In the genomic region with DNA sequence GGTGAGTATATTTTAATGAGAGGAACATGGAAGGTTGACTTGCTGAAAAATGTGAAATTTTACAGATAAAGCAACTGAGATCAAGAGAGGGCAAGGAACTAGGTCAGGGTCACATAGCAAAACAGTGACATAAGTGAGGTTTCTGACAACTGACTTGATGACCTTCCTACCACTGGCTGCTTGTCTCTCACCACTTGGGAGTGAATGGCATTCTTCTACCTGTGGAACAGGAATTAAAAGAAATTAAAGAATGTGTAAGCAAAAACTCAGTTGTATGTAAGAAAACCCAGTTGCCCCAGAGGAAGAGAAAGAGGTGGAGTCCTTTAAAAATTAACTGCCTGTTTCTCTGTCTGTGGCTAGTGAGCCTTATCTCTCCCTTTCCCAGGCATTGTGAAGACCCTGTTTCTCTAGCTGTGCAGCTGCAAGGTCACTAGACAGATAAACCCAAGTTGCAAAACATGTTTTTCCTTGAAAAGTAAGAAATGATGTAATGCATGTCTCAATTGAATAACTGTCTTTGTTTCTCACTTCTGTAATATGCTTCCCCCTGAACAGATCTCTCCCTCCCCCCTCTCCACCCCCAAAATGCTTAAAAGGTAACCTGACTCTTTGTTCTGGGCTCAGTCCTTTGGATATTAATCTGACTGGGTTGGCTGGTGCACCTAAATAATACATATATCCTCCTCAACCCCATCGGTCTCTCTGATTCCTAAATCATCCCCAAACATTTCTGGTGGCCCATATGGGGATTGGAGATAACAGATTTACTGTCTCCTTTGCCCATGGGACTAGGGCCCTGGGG, we compare ENCODE assay signal across 1 cellular context.
TF ChIP-seq lines count a peak whose summit lies in the region.

No MANE protein-coding gene starts in this region.

TF ChIP-seq in K562, 482 proteins besides CTCF, POLR2A, EP300 and RAD21 (continued from another document and continues in another):
- TF ChIP-seq, protein P1, sequence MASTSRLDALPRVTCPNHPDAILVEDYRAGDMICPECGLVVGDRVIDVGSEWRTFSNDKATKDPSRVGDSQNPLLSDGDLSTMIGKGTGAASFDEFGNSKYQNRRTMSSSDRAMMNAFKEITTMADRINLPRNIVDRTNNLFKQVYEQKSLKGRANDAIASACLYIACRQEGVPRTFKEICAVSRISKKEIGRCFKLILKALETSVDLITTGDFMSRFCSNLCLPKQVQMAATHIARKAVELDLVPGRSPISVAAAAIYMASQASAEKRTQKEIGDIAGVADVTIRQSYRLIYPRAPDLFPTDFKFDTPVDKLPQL (IDR thresholded peaks at IDR 0.05; ENCODE audit: extremely low read depth, insufficient read length): no peak
- TF ChIP-seq HDAC3 (IDR thresholded peaks at IDR 0.05; ENCODE audit: borderline replicate concordance, partially characterized antibody) (peak; percentile 98), NFIC (IDR thresholded peaks at IDR 0.05) (peak; percentile 82), MYNN (IDR thresholded peaks at IDR 0.05) (no peak), MYNN (CRISPR knock-in tag; IDR thresholded peaks at IDR 0.05) (no peak), ZNF174 (CRISPR knock-in tag; IDR thresholded peaks at IDR 0.05) (no peak), ZNF589 (CRISPR knock-in tag; IDR thresholded peaks at IDR 0.05; ENCODE audit: low read depth) (peak; percentile 60; the same call in 1 of the 2 replicates), SP1 (CRISPR knock-in tag; IDR thresholded peaks at IDR 0.05) (no peak; the same call in 1 of the 2 replicates), MEIS2 (IDR thresholded peaks at IDR 0.05; ENCODE audit: partially characterized antibody) (peak; percentile 80), NFRKB (IDR thresholded peaks at IDR 0.05; ENCODE audit: low read depth) (peak; percentile 42), TARDBP (IDR thresholded peaks at IDR 0.05) (no peak), NONO (IDR thresholded peaks at IDR 0.05; ENCODE audit: low read depth in 2 of 2, low read length in 1 of 2) (no peak), ZBTB17 (CRISPR knock-in tag; IDR thresholded peaks at IDR 0.05) (no peak), ATF7 (IDR thresholded peaks at IDR 0.05) (peak; percentile 99), MTA3 (IDR thresholded peaks at IDR 0.05; ENCODE audit: borderline replicate concordance) (no peak; the same call in none of the 2 replicates), CREBBP (IDR thresholded peaks at IDR 0.05; ENCODE audit: low read depth, low read length) (no peak), HNRNPH1 (optimal IDR thresholded peaks at IDR 0.05; ENCODE audit: low read depth, low read length) (no peak), HEY1 (CRISPR knock-in tag; IDR thresholded peaks at IDR 0.05; ENCODE audit: borderline replicate concordance) (no peak), ZNF253 (CRISPR knock-in tag; conservative IDR thresholded peaks at IDR 0.05) (no peak), JUND (IDR thresholded peaks at IDR 0.05; ENCODE audit: borderline replicate concordance, low read depth, low read length) (peak; percentile 63; the same call in 1 of the 2 replicates), JUND (tag; IDR thresholded peaks at IDR 0.05; ENCODE audit: borderline replicate concordance, low read depth, low read length) (peak; percentile 84; the same call in 1 of the 3 replicates), JUN (IDR thresholded peaks at IDR 0.05; ENCODE audit: borderline replicate concordance, low read depth, low read length) (peak; percentile 8; the same call in 1 of the 2 replicates), JUN (CRISPR knock-in tag; IDR thresholded peaks at IDR 0.05; ENCODE audit: borderline replicate concordance) (0 out of 2 replicates have a peak, but pooled peaks have one; percentile 55), NFYB (IDR thresholded peaks at IDR 0.05; ENCODE audit: extremely low read depth, insufficient read length) (no peak), PPARD (CRISPR knock-in tag; IDR thresholded peaks at IDR 0.05) (no peak), FIP1L1 (IDR thresholded peaks at IDR 0.05; ENCODE audit: low read depth, low read length, poor library complexity, severe bottlenecking) (no peak), ERF (CRISPR knock-in tag; IDR thresholded peaks at IDR 0.05) (no peak), EZH2 (IDR thresholded peaks at IDR 0.05; ENCODE audit: borderline replicate concordance, low read depth, low read length) (no peak), RFX1 (IDR thresholded peaks at IDR 0.05) (no peak), ZNF354B (CRISPR knock-in tag; IDR thresholded peaks at IDR 0.05) (no peak), ZKSCAN1 (IDR thresholded peaks at IDR 0.05; ENCODE audit: low read depth, low read length) (no peak), SMAD1 (IDR thresholded peaks at IDR 0.05; ENCODE audit: low read depth, low read length, partially characterized antibody) (no peak), STAT5A (IDR thresholded peaks at IDR 0.05; ENCODE audit: borderline replicate concordance, low read length) (peak; percentile 90), TAF1 (IDR thresholded peaks at IDR 0.05; ENCODE audit: control insufficient read depth, extremely low read depth, insufficient read depth, low read length, severe bottlenecking) (no peak), MTA1 (IDR thresholded peaks at IDR 0.05; ENCODE audit: borderline replicate concordance) (peak; percentile 39), ETV6 (IDR thresholded peaks at IDR 0.05; ENCODE audit: borderline replicate concordance in 1 of 2, low read depth in 2 of 2, low read length in 1 of 2) (no peak), ETV6 (CRISPR knock-in tag; IDR thresholded peaks at IDR 0.05; ENCODE audit: borderline replicate concordance) (no peak), NEUROD1 (IDR thresholded peaks at IDR 0.05; ENCODE audit: borderline replicate concordance, low read depth, low read length, partially characterized antibody) (peak; percentile 44), ZFP36 (IDR thresholded peaks at IDR 0.05; ENCODE audit: low read depth, low read length, partially characterized antibody) (peak; percentile 49), ZFX (CRISPR knock-in tag; IDR thresholded peaks at IDR 0.05) (no peak), CHCHD3 (CRISPR knock-in tag; IDR thresholded peaks at IDR 0.05) (no peak), SRSF7 (optimal IDR thresholded peaks at IDR 0.05; ENCODE audit: low read depth, low read length) (no peak), MXI1 (IDR thresholded peaks at IDR 0.05; ENCODE audit: low read depth, low read length) (no peak), ZSCAN32 (CRISPR knock-in tag; IDR thresholded peaks at IDR 0.05) (no peak), SMARCC2 (IDR thresholded peaks at IDR 0.05; ENCODE audit: low read depth) (peak; percentile 91), CEBPB (tag; IDR thresholded peaks at IDR 0.05) (peak; percentile 99), ZNF165 (CRISPR knock-in tag; IDR thresholded peaks at IDR 0.05; ENCODE audit: borderline replicate concordance) (no peak), SAFB2 (IDR thresholded peaks at IDR 0.05; ENCODE audit: borderline replicate concordance, low read depth, low read length, severe bottlenecking) (no peak), RBM34 (IDR thresholded peaks at IDR 0.05; ENCODE audit: borderline replicate concordance, insufficient read depth, low read length) (no peak), PCBP1 (IDR thresholded peaks at IDR 0.05; ENCODE audit: low read depth, low read length, poor library complexity, severe bottlenecking) (no peak), ZNF695 (CRISPR knock-in tag; IDR thresholded peaks at IDR 0.05) (no peak), FOXA3 (CRISPR knock-in tag; conservative IDR thresholded peaks at IDR 0.05 in 1 of 2, IDR thresholded peaks at IDR 0.05 in 1 of 2) (0 out of 4 replicates have a peak, but pooled peaks of 1 of the 2 experiments have one; percentile 9), NCOA6 (IDR thresholded peaks at IDR 0.05) (peak; percentile 62; the same call in 1 of the 2 replicates), GABPA (tag; conservative IDR thresholded peaks at IDR 0.05; ENCODE audit: low read depth) (no peak; the same call in 1 of the 2 replicates), FOXK2 (conservative IDR thresholded peaks at IDR 0.05 in 1 of 2, IDR thresholded peaks at IDR 0.05 in 1 of 2; ENCODE audit: low read depth in 2 of 2) (peak; percentile 88 to 91), SUPT5H (IDR thresholded peaks at IDR 0.05) (no peak), HNRNPL (IDR thresholded peaks at IDR 0.05; ENCODE audit: low read depth, low read length) (no peak), DNMT1 (IDR thresholded peaks at IDR 0.05) (no peak)
- TF ChIP-seq, protein P2, sequence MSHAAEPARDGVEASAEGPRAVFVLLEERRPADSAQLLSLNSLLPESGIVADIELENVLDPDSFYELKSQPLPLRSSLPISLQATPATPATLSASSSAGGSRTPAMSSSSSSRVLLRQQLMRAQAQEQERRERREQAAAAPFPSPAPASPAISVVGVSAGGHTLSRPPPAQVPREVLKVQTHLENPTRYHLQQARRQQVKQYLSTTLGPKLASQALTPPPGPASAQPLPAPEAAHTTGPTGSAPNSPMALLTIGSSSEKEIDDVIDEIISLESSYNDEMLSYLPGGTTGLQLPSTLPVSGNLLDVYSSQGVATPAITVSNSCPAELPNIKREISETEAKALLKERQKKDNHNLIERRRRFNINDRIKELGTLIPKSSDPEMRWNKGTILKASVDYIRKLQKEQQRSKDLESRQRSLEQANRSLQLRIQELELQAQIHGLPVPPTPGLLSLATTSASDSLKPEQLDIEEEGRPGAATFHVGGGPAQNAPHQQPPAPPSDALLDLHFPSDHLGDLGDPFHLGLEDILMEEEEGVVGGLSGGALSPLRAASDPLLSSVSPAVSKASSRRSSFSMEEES (CRISPR knock-in tag; IDR thresholded peaks at IDR 0.05): no peak
- TF ChIP-seq, protein P3, sequence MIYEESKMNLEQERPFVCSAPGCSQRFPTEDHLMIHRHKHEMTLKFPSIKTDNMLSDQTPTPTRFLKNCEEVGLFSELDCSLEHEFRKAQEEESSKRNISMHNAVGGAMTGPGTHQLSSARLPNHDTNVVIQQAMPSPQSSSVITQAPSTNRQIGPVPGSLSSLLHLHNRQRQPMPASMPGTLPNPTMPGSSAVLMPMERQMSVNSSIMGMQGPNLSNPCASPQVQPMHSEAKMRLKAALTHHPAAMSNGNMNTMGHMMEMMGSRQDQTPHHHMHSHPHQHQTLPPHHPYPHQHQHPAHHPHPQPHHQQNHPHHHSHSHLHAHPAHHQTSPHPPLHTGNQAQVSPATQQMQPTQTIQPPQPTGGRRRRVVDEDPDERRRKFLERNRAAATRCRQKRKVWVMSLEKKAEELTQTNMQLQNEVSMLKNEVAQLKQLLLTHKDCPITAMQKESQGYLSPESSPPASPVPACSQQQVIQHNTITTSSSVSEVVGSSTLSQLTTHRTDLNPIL (CRISPR knock-in tag; IDR thresholded peaks at IDR 0.05): no peak
- TF ChIP-seq, protein P4, sequence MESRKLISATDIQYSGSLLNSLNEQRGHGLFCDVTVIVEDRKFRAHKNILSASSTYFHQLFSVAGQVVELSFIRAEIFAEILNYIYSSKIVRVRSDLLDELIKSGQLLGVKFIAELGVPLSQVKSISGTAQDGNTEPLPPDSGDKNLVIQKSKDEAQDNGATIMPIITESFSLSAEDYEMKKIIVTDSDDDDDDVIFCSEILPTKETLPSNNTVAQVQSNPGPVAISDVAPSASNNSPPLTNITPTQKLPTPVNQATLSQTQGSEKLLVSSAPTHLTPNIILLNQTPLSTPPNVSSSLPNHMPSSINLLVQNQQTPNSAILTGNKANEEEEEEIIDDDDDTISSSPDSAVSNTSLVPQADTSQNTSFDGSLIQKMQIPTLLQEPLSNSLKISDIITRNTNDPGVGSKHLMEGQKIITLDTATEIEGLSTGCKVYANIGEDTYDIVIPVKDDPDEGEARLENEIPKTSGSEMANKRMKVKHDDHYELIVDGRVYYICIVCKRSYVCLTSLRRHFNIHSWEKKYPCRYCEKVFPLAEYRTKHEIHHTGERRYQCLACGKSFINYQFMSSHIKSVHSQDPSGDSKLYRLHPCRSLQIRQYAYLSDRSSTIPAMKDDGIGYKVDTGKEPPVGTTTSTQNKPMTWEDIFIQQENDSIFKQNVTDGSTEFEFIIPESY (CRISPR knock-in tag; IDR thresholded peaks at IDR 0.05): no peak
- TF ChIP-seq, protein P5, sequence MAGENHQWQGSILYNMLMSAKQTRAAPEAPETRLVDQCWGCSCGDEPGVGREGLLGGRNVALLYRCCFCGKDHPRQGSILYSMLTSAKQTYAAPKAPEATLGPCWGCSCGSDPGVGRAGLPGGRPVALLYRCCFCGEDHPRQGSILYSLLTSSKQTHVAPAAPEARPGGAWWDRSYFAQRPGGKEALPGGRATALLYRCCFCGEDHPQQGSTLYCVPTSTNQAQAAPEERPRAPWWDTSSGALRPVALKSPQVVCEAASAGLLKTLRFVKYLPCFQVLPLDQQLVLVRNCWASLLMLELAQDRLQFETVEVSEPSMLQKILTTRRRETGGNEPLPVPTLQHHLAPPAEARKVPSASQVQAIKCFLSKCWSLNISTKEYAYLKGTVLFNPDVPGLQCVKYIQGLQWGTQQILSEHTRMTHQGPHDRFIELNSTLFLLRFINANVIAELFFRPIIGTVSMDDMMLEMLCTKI (IDR thresholded peaks at IDR 0.05; ENCODE audit: partially characterized antibody): no peak
- TF ChIP-seq, protein P6, sequence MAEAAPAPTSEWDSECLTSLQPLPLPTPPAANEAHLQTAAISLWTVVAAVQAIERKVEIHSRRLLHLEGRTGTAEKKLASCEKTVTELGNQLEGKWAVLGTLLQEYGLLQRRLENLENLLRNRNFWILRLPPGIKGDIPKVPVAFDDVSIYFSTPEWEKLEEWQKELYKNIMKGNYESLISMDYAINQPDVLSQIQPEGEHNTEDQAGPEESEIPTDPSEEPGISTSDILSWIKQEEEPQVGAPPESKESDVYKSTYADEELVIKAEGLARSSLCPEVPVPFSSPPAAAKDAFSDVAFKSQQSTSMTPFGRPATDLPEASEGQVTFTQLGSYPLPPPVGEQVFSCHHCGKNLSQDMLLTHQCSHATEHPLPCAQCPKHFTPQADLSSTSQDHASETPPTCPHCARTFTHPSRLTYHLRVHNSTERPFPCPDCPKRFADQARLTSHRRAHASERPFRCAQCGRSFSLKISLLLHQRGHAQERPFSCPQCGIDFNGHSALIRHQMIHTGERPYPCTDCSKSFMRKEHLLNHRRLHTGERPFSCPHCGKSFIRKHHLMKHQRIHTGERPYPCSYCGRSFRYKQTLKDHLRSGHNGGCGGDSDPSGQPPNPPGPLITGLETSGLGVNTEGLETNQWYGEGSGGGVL (CRISPR knock-in tag; IDR thresholded peaks at IDR 0.05): no peak
- TF ChIP-seq, protein P7, sequence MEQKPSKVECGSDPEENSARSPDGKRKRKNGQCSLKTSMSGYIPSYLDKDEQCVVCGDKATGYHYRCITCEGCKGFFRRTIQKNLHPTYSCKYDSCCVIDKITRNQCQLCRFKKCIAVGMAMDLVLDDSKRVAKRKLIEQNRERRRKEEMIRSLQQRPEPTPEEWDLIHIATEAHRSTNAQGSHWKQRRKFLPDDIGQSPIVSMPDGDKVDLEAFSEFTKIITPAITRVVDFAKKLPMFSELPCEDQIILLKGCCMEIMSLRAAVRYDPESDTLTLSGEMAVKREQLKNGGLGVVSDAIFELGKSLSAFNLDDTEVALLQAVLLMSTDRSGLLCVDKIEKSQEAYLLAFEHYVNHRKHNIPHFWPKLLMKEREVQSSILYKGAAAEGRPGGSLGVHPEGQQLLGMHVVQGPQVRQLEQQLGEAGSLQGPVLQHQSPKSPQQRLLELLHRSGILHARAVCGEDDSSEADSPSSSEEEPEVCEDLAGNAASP (IDR thresholded peaks at IDR 0.05): no peak
